ENCODE assay signal across 2 cellular contexts in the genomic region with DNA sequence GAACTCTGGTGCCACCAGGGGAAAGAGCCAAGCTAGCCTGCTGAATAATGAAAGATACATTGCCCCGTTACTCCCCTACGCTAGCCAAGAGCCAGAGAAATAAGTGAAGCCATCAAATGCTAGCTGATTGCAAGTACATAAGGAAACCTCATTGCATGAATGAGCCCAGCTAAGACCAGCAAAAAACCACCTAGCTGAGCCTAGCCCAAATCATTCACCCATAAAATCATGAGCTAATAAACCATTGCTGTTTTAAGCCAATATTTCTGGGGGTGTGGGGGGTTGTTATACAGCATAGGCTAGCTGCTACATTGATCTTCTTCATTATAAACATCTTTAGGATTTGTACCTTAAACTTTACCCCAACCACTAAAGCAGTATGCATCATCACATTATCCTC.
TF ChIP-seq lines count a peak whose summit lies in the region.

No MANE protein-coding gene starts in this region.

TF ChIP-seq in HepG2, 621 proteins besides CTCF, POLR2A, EP300 and RAD21:
- TF ChIP-seq XRCC5 (optimal IDR thresholded peaks at IDR 0.05; ENCODE audit: low read length) (no peak), ZNF331 (CRISPR knock-in tag; IDR thresholded peaks at IDR 0.05) (peak; percentile 80), KDM5B (CRISPR knock-in tag; IDR thresholded peaks at IDR 0.05; ENCODE audit: borderline replicate concordance) (no peak)

TF ChIP-seq in GM23338, 12 proteins besides CTCF, POLR2A, EP300 and RAD21:
- TF ChIP-seq ZNF331 (CRISPR knock-in tag; IDR thresholded peaks at IDR 0.05; ENCODE audit: low read depth) = peak; percentile 90
- no peak for TF ChIP-seq NANOG (IDR thresholded peaks at IDR 0.05; ENCODE audit: borderline replicate concordance)
